ENCODE assay signal across 10 cellular contexts in the genomic region with DNA sequence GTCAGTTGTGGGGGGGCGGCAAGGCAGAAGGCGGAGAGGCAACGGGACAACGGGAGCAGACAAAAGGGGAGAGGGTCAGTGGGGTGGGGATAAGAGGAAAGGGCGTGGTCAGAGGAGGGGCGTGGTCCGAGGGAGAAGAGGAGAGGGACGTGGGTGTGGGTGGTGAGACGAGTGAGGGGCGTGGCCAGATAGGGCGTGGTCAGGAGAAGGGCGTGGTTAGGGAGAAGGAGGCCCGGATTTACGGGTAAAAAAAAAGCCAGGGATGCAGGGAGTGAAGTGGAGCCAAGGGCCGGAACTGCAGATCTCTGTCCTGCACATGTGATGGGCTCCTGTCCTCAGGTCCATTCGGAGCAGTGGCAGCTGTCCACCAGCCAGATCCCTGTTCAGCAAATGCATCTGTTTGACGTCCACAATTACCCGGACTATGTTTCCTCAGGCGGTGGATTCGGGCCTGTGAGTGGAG.
DNase-seq lines count a peak whose midpoint lies in the region; ATAC-seq and TF ChIP-seq lines count a peak whose summit lies in the region.
"Had no signal": no experiment of that assay in that cellular context is flagged by ENCODE, and none has a peak within 500 bp of the region (broad histone marks: within the 10 kb centered on the region; RNA-seq: fewer than 3 reads in every experiment).

No MANE protein-coding gene starts in this region.

- H3K4me1 ChIP-seq in OCI-LY1 (ENCODE audit: insufficient read depth, low read length, severe bottlenecking): no peaks in the 10 kb centered on the region

- peaks cover 5% of the 10 kb centered on the region; the same call in 1 of the 2 replicates for H3K27me3 ChIP-seq in OCI-LY1 (ENCODE audit: insufficient read depth, low read length)
- H3K27me3 ChIP-seq: spleen, upper lobe of left lung had no signal

- no peaks in the 10 kb centered on the region for H3K79me2 ChIP-seq in OCI-LY1 (ENCODE audit: insufficient read depth, low read length)

- H4K20me1 ChIP-seq in OCI-LY1 (ENCODE audit: insufficient read depth, low read length): no peaks in the 10 kb centered on the region

- ATAC-seq in HG03469 (IDR thresholded peaks at IDR 0.05; ENCODE audit: unreplicated experiment) (no peak), GM21576 (IDR thresholded peaks at IDR 0.05; ENCODE audit: unreplicated experiment) (no peak)

- H3K27ac ChIP-seq in OCI-LY1 (ENCODE audit: low read depth, low read length, poor library complexity, severe bottlenecking): no peak overlapping the region
- H3K27ac ChIP-seq: spleen, upper lobe of left lung had no signal

- H3F3A ChIP-seq in OCI-LY1 (ENCODE audit: insufficient read depth, low read length): no peaks in the 10 kb centered on the region

- H3K4me3 ChIP-seq in OCI-LY1 (ENCODE audit: low read depth, low read length, poor library complexity, severe bottlenecking) (no peak overlapping the region), fibroblast of pulmonary artery (replicated peaks; ENCODE audit: low read depth, low read length) (no peak overlapping the region)
- H3K4me3 ChIP-seq: spleen, upper lobe of left lung had no signal

- TF ChIP-seq CTCF in OCI-LY1 (IDR thresholded peaks at IDR 0.05; ENCODE audit: low read length) (no peak), fibroblast of pulmonary artery (IDR thresholded peaks at IDR 0.05; ENCODE audit: low read length, missing control alignments) (no peak), GM20000 (IDR thresholded peaks at IDR 0.05; ENCODE audit: extremely low read depth, missing control alignments) (no peak)

- no peaks in the 10 kb centered on the region for H3K9me2 ChIP-seq in OCI-LY1 (ENCODE audit: low read depth, low read length)

- H3K9me3 ChIP-seq in OCI-LY1 (ENCODE audit: low read length): no peaks in the 10 kb centered on the region
- H3K9me3 ChIP-seq: spleen, upper lobe of left lung had no signal

- no peak overlapping the region for H3K9ac ChIP-seq in OCI-LY1 (ENCODE audit: low read length)

- DNase-seq in NCI-H2227 (lab: John Stamatoyannopoulos, UW; ENCODE audit: unreplicated experiment) (peak; percentile 47), NCI-H2227 treated with DMSO at 0.1 percent for 48 hours (lab: John Stamatoyannopoulos, UW) (no peak), fibroblast of pulmonary artery (ENCODE audit: low read depth) (peak; percentile 60), GM20000 (ENCODE audit: low spot score) (no peak)
- peak; percentile 34 for DNase-seq in stimulated activated CD8-positive, alpha-beta memory T cell treated with anti-CD3 and anti-CD28 coated beads, Interleukin-4, amount 100 ng/mL, for 48 hours
- DNase-seq: spleen, upper lobe of left lung had no signal

- H2AFZ ChIP-seq in OCI-LY1 (ENCODE audit: low read length): no peak overlapping the region

- peak overlapping the region; percentile 4; the same call in 1 of the 2 replicates for H3K4me2 ChIP-seq in OCI-LY1 (ENCODE audit: low read length)

- no peaks in the 10 kb centered on the region for H3K36me3 ChIP-seq in OCI-LY1 (ENCODE audit: insufficient read depth, low read length)
- H3K36me3 ChIP-seq: spleen, upper lobe of left lung had no signal

Comparison
In these comparisons a context has a peak if more than half of its experiments do, and no peak if none do; other contexts are left out.
1. DNase-seq: peak in NCI-H2227 (single experiment), fibroblast of pulmonary artery (single experiment) and stimulated activated CD8-positive, alpha-beta memory T cell treated with anti-CD3 and anti-CD28 coated beads, Interleukin-4, amount 100 ng/mL, for 48 hours (single experiment); none in NCI-H2227 treated with DMSO at 0.1 percent for 48 hours (single experiment) and GM20000 (single experiment).